ENCODE assay signal across 13 cellular contexts in the genomic region with DNA sequence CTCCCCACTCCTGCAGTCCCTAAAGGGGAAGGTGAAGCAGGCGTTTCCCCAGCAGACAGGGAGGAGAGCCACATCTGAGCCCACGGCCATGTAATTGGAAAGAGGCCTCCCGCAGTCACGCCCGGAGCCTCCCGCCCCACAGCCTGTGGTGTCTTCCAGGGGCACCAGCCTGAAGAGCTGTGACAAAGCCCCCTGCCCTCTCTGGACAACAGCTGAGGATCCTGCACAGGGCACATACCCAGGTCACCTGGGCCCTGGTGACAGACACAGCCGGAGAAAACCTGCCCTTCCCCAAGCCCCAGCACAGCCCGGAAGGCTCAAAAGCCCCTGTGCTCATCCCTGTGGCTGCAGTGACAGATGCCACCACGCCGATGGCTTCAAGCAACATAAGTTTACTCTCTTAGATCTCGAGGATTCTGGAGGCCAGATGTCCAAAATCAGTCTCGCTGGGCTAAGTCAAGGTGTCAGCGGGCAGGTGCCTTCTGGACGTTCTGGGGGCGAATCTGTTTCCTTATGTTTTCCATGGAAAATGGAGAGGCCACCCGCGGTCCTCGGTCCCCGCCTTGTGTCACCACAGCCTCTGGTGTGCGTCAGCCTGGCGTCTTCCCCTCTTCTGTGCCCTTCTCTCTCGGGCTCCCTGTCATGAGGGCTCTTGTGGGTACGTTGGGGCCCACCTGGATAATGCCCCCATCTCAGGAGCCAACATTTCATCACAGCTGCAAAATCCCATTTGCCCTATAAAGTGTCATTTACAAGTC.
DNase-seq lines count a peak whose midpoint lies in the region; ATAC-seq, FAIRE-seq and TF ChIP-seq lines count a peak whose summit lies in the region.
"Had no signal": no experiment of that assay in that cellular context is flagged by ENCODE, and none has a peak within 500 bp of the region (broad histone marks: within the 10 kb centered on the region; RNA-seq: fewer than 3 reads in every experiment).

No MANE protein-coding gene starts in this region.

- FAIRE-seq in HepG2 (lab: Jason Lieb, UNC) (no peak), frontal cortex (lab: Jason Lieb, UNC) (no peak)
- FAIRE-seq: GM12891 had no signal

- CTCF ChIA-PET in HepG2 (lab: Yijun Ruan, JAX; ENCODE audit: low intra/inter-chr PET ratio, low total read pairs), result no interaction called here

- H3K79me2 ChIP-seq in HepG2 (ENCODE audit: insufficient read depth, low read length), result no peaks in the 10 kb centered on the region

- TF ChIP-seq POLR2A in HepG2 (IDR thresholded peaks at IDR 0.05; ENCODE audit: insufficient read depth in 1 of 2, low read depth in 2 of 2, low read length in 2 of 2), result no peak

- no peak for ATAC-seq in HepG2
- no peak for ATAC-seq in stimulated activated memory B cell treated with anti-CD40 and anti-IgM and Interleukin-4, amounts not matched to agents 10 μg/mL and 1 μg/mL and 100 μg/mL, for 72 hours
- ATAC-seq: natural killer cell had no signal

- H3K27ac Mint-ChIP-seq in stimulated activated memory B cell treated with anti-CD40 and anti-IgM and Interleukin-4, amounts not matched to agents 10 μg/mL and 1 μg/mL and 100 μg/mL, for 72 hours, result peak overlapping the region; percentile 16
- H3K27ac Mint-ChIP-seq: natural killer cell had no signal

- peaks cover 15% of the 10 kb centered on the region for H3K36me3 ChIP-seq in HUES48 (ENCODE audit: control insufficient read depth, insufficient read depth, low read length)
- H3K36me3 ChIP-seq in adipocyte (ENCODE audit: control insufficient read depth, insufficient read depth, low read length, severe bottlenecking), result peaks cover 81% of the 10 kb centered on the region
- peaks cover 32 to 76% of the 10 kb centered on the region in 2 experiments; a peak in 4 of 5 replicates for H3K36me3 ChIP-seq in HepG2 (replicated peaks in 1 of 2; ENCODE audit: control insufficient read depth in 1 of 2, insufficient read depth in 2 of 2, low read length in 2 of 2)

- whole genome bisulfite sequencing in HepG2 (ENCODE audit: low lambda C conversion rate), result 92% methylated on average over 17 of the region's 23 CpGs

- intact Hi-C loops in HepG2 (cut with micrococcal nuclease; ENCODE audit: unreplicated experiment), result no loop called here

- H3K27ac ChIP-seq in HUES48 (ENCODE audit: low read depth, low read length), result peak overlapping the region; percentile 47
- no peak overlapping the region for H3K27ac ChIP-seq in HepG2 (ENCODE audit: extremely low read length, insufficient read depth, low read length)

- in situ Hi-C loops in HepG2 (cut with HindIII; ENCODE audit: extremely low pct_ligation_motif_present, low pct_unique_long_range_greater_than_20kb), result no loop called here

- no TSS peak for BruUV-seq in HepG2 (replicated peaks; lab: Mats Ljungman, UMichigan)

- no peak overlapping the region for H3K9ac ChIP-seq in HUES48 (ENCODE audit: low read depth, low read length)
- H3K9ac ChIP-seq in adipocyte (ENCODE audit: low read length), result peak overlapping the region; percentile 49
- no peak overlapping the region for H3K9ac ChIP-seq in HepG2 (ENCODE audit: insufficient read depth, low read depth, low read length)

- H3K4me3 ChIP-seq in HUES48 (ENCODE audit: low read depth, low read length) (no peak overlapping the region), adipocyte (ENCODE audit: low read length) (no peak overlapping the region), HepG2 (replicated peaks in 1 of 3; ENCODE audit: insufficient read depth in 1 of 3, low read depth in 2 of 3, low read length in 3 of 3) (no peak overlapping the region)

- no peaks in the 10 kb centered on the region for H3K27me3 Mint-ChIP-seq in stimulated activated memory B cell treated with anti-CD40 and anti-IgM and Interleukin-4, amounts not matched to agents 10 μg/mL and 1 μg/mL and 100 μg/mL, for 72 hours

- no peak for DNase-seq in adipocyte (ENCODE audit: low read depth)
- no peak for DNase-seq in HepG2 (ENCODE audit: low spot score)
- no peak for DNase-seq in frontal cortex (ENCODE audit: low spot score in 2 of 2)
- no peak for DNase-seq in activated effector memory CD4-positive, alpha-beta T cell treated with anti-CD3 and anti-CD28 coated beads, Interleukin-2, amount 50 U/mL, for 16 hours
- DNase-seq in DMS114 treated with DMSO at 0.1 percent for 48 hours (lab: John Stamatoyannopoulos, UW; ENCODE audit: unreplicated experiment), result no peak
- no peak for DNase-seq in AG08396 (ENCODE audit: low spot score)
- DNase-seq: activated CD4-positive, alpha-beta T cell treated with anti-CD3 and anti-CD28 coated beads, Interleukin-2, amount 50 U/mL, for 4 hours; activated naive CD4-positive, alpha-beta T cell treated with anti-CD3 and anti-CD28 coated beads, Interleukin-2, amount 50 U/mL, for 16 hours; natural killer cell; stimulated activated CD4-positive, alpha-beta T cell treated with anti-CD3 and anti-CD28 coated beads, Interleukin-2, amount 100 ng/mL, for 48 hours had no signal

- H4K20me1 ChIP-seq in HepG2 (ENCODE audit: insufficient read depth, low read length), result no peaks in the 10 kb centered on the region

- TF ChIP-seq CTCF in HepG2 (CRISPR knock-in tag; IDR thresholded peaks at IDR 0.05), result no peak

- no peaks in the 10 kb centered on the region for H3K9me3 Mint-ChIP-seq in stimulated activated memory B cell treated with anti-CD40 and anti-IgM and Interleukin-4, amounts not matched to agents 10 μg/mL and 1 μg/mL and 100 μg/mL, for 72 hours
- H3K9me3 Mint-ChIP-seq: natural killer cell had no signal

- peaks cover 11% of the 10 kb centered on the region; the same call in 1 of the 2 replicates for H3K4me1 ChIP-seq in HUES48 (ENCODE audit: control insufficient read depth, insufficient read depth, low read length)
- peaks cover 18% of the 10 kb centered on the region for H3K4me1 ChIP-seq in adipocyte (ENCODE audit: control insufficient read depth, insufficient read depth, low read length)
- no peaks in the 10 kb centered on the region for H3K4me1 ChIP-seq in HepG2 (ENCODE audit: insufficient read depth, low read length)

- peaks cover 77% of the 10 kb centered on the region for H3K36me3 Mint-ChIP-seq in stimulated activated memory B cell treated with anti-CD40 and anti-IgM and Interleukin-4, amounts not matched to agents 10 μg/mL and 1 μg/mL and 100 μg/mL, for 72 hours
- H3K36me3 Mint-ChIP-seq: natural killer cell had no signal

- no peak for TF ChIP-seq RAD21 in HepG2 (CRISPR knock-in tag; IDR thresholded peaks at IDR 0.05)

- TF ChIP-seq EP300 in HepG2 (IDR thresholded peaks at IDR 0.05; ENCODE audit: low read depth in 2 of 2, low read length in 2 of 2), result no peak
- TF ChIP-seq EP300 in HepG2 (CRISPR knock-in tag; IDR thresholded peaks at IDR 0.05; ENCODE audit: borderline replicate concordance), result no peak

- H3K27me3 ChIP-seq in HUES48 (ENCODE audit: control insufficient read depth, insufficient read depth, low read length) (no peaks in the 10 kb centered on the region), adipocyte (replicated peaks; ENCODE audit: control insufficient read depth, insufficient read depth, low read length) (no peaks in the 10 kb centered on the region), HepG2 (ENCODE audit: control insufficient read depth in 1 of 2, insufficient read depth in 2 of 2, low read length in 2 of 2) (no peaks in the 10 kb centered on the region)

- H3K4me2 ChIP-seq in HepG2 (ENCODE audit: low read depth, low read length), result no peak overlapping the region

- H3K9me3 ChIP-seq in HUES48 (ENCODE audit: control insufficient read depth, insufficient read depth, low read length) (no peaks in the 10 kb centered on the region), adipocyte (ENCODE audit: control insufficient read depth, low read length) (no peaks in the 10 kb centered on the region), HepG2 (ENCODE audit: low read length) (no peaks in the 10 kb centered on the region)

- no peak overlapping the region for H2AFZ ChIP-seq in HepG2 (ENCODE audit: low read length)

- no peak overlapping the region for H3K4me3 Mint-ChIP-seq in stimulated activated memory B cell treated with anti-CD40 and anti-IgM and Interleukin-4, amounts not matched to agents 10 μg/mL and 1 μg/mL and 100 μg/mL, for 72 hours
- H3K4me3 Mint-ChIP-seq: natural killer cell had no signal

- H3K4me1 Mint-ChIP-seq in stimulated activated memory B cell treated with anti-CD40 and anti-IgM and Interleukin-4, amounts not matched to agents 10 μg/mL and 1 μg/mL and 100 μg/mL, for 72 hours, result no peaks in the 10 kb centered on the region

- POLR2A ChIA-PET in HepG2 (lab: Yijun Ruan, JAX), result no interaction called here

TF ChIP-seq in HepG2, 621 proteins besides CTCF, POLR2A, EP300 and RAD21:
- TF ChIP-seq ZNF260 (CRISPR knock-in tag; IDR thresholded peaks at IDR 0.05; ENCODE audit: borderline replicate concordance, low read depth), result no peak
- no peak for TF ChIP-seq NCOA1 (CRISPR knock-in tag; IDR thresholded peaks at IDR 0.05)
- TF ChIP-seq ZNF619 (CRISPR knock-in tag; IDR thresholded peaks at IDR 0.05), result no peak
- TF ChIP-seq ZNF704 (CRISPR knock-in tag; IDR thresholded peaks at IDR 0.05; ENCODE audit: borderline replicate concordance), result no peak
- TF ChIP-seq RBM22 (optimal IDR thresholded peaks at IDR 0.05; ENCODE audit: low read length), result peak; percentile 53
